8 cellular contexts compared by ENCODE assay signal in the genomic region with DNA sequence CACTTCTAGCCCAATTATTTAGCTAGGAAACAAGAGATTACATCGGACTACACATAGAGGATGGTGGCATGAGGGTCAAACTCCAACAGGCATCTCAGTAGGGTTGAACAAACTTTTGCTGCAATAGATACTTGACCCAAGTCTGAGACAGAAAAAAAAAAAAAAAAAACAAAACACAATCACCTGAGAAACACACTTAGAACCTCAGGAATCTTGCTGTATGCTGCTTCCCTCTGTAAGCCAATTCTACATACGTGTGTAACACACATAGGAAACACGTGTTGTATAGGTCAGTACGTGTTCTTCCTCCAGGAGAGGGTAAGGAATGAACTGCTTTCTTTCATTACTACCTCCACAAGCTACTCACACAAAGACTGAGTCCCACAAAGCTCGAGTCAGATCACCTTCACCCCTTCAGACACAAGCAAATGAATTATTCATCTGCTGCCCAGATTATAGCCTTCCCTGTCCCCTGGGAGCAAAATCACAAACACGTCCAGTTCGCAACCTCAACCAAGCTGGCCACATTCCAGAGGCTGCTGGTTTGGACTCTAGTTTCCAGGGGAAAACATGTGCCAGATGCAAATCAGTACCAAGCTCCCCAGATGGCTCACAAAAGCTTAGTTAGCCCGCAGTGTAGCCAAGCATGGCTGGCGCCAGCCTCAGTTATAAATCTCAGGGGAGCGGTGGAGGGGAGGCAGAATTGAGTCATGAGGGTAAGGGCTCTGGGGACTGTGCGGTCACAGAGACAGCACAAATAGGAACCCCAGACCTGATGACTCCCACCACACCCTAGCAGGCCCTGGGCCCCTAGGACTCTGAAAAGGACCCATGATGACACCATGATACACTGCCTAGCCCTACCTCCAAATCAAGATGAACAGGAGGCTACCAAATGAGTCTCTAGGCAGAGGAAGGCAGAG. TPM values are rescaled to one million over a fixed set of nuclear protein-coding genes. Genes with fewer than 3 reads are reported as not detected.
DNase-seq lines count a peak whose midpoint lies in the region; ATAC-seq and TF ChIP-seq lines count a peak whose summit lies in the region.

No MANE protein-coding gene starts in this region.

- intact Hi-C loops in psoas muscle (cut with DNase I): loop anchor here (5.0 kb wide), 2 partner anchors 56 to 61 kb away; no protein-coding TSS in a partner anchor

- H3K9ac ChIP-seq in SK-N-MC (ENCODE audit: insufficient read length): peak overlapping the region; percentile 6

- DNase-seq in Caki2 (ENCODE audit: low read depth) (peak; percentile 98), SK-N-MC (ENCODE audit: low read depth, low spot score) (no peak), glomerular visceral epithelial cell (ENCODE audit: extremely low spot score) (peak; percentile 98), psoas muscle (peak; percentile 72 to 89), H7 (no peak)
- no peak for DNase-seq in effector CD4-positive, alpha-beta T cell

- H3K9me3 ChIP-seq in SK-N-MC (ENCODE audit: low read depth, low read length) (no peaks in the 10 kb centered on the region), psoas muscle (no peaks in the 10 kb centered on the region)

- peaks cover 80% of the 10 kb centered on the region for H3K4me1 ChIP-seq in psoas muscle

- H3K36me3 ChIP-seq in SK-N-MC (ENCODE audit: insufficient read depth, low read length) (peaks cover 8% of the 10 kb centered on the region; the same call in 1 of the 2 replicates), psoas muscle (ENCODE audit: insufficient read depth in 1 of 2, low read depth in 1 of 2) (peaks cover 4 to 38% of the 10 kb centered on the region in 2 donors), H7 (replicated peaks; ENCODE audit: control insufficient read depth, insufficient read depth, low read length) (peaks cover 14% of the 10 kb centered on the region)

- peak; percentile 91 for ATAC-seq in GM19324 (IDR thresholded peaks at IDR 0.05; ENCODE audit: low FRiP score, unreplicated experiment)
- ATAC-seq in HG03196 (IDR thresholded peaks at IDR 0.05; ENCODE audit: unreplicated experiment): peak; percentile 89
- peak; percentile 51 to 67 (median 56) for ATAC-seq in psoas muscle

- H3K27ac ChIP-seq in SK-N-MC (peak overlapping the region; percentile 71), psoas muscle (peak overlapping the region; percentile 97)

- in situ Hi-C loops in Caki2 (cut with HindIII; ENCODE audit: low pct_unique_long_range_greater_than_20kb, low sequenced_read_pairs): no loop called here

- no peak for TF ChIP-seq CTCF in psoas muscle (IDR thresholded peaks at IDR 0.05)

- 12 to 23% (median 15%) methylated on average over 11 of the region's 11 CpGs for whole genome bisulfite sequencing in psoas muscle, 3 donors

- peak overlapping the region; percentile 49 for H3K4me3 ChIP-seq in SK-N-MC
- H3K4me3 ChIP-seq in psoas muscle: peak overlapping the region; percentile 47
- H3K4me3 ChIP-seq in H7 (ENCODE audit: insufficient read depth, low read depth, low read length): no peak overlapping the region

- H3K27me3 ChIP-seq in psoas muscle (ENCODE audit: insufficient read depth in 3 of 3, low read length in 2 of 3): no peaks in the 10 kb centered on the region
- no peaks in the 10 kb centered on the region for H3K27me3 ChIP-seq in H7 (ENCODE audit: control insufficient read depth, insufficient read depth, low read length)

RNA-seq across cellular contexts. Expression of gene PSAP, which starts 15.1 kb away (rescaled TPM):
- total RNA-seq in Caki2 (2014; rRNA removed; shearing (Covaris generic); ENCODE audit: low replicate concordance): 1,521 and 1,603 TPM in 2 replicates
- total RNA-seq in psoas muscle: 1,000 to 10,000 TPM in 3 of 4 donors, 100 to 1,000 TPM in 1; 885 to 1,725 (median 1,143) TPM
- 1,000 to 10,000 TPM in 1 of 3 donors, 100 to 1,000 TPM in 2; 634 to 1,049 (median 695) TPM for polyA plus RNA-seq in psoas muscle
- total RNA-seq in H7 (2014; rRNA removed; shearing (Covaris generic)): 389 and 452 TPM in 2 replicates

Comparison
In these comparisons a context has a peak if more than half of its experiments do, and no peak if none do; other contexts are left out.
1. DNase-seq: peak in Caki2 (single experiment), glomerular visceral epithelial cell (single experiment) and psoas muscle (2 of 2); none in SK-N-MC (single experiment), H7 (single experiment) and effector CD4-positive, alpha-beta T cell (single experiment).
2. Peak in every context shown above with its lines, with median percentiles within 50 percentile points of each other: ATAC-seq.